In the genomic region with DNA sequence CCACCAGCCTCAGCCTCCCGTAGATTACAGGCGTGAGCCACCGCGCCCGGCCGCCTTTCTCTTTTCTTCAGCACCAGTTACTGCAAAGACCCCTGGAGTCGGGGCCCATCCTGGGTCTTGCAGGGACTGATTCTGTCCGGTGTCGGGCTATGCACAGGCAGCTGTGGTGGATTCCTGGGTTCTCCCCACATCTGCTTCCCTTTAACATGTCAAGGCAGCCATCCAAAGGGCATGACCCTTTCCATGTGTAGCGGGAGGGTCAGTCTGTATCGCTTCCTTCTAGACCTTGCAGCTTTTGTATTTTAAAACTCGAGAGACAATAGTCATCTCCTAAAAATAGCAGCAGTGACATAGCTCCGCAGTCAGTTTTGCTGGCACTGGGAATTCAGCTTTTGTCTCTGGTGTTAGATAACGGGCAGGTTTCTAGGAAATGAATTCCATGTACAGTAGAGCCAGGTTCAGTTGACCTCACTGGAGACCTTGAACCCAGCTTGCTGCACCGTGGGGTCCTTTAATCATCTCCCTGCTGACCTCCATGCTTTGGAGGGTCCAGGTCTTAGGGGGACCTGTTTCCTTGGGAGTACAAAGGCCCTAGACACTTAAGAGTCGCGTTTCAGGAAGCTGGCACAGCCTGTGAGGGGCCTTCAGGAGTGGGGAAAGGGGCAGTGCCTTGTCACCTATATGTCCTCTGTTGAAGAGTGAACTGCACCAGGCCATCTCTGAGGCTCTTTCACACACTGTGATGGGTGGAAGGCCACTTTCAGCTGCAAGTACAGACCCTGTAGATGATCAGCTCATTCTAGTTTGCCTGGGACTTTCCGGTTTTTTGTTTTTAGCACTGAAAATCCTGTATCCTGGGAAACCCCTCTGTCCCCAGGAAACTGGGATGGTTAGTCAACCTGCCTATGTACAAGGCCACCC, we compare ENCODE assay signal across 10 cellular contexts. TPM values are rescaled to one million over a fixed set of nuclear protein-coding genes. Genes with fewer than 3 reads are reported as not detected.
DNase-seq lines count a peak whose midpoint lies in the region; ATAC-seq, FAIRE-seq and TF ChIP-seq lines count a peak whose summit lies in the region.
"Had no signal": no experiment of that assay in that cellular context is flagged by ENCODE, and none has a peak within 500 bp of the region (broad histone marks: within the 10 kb centered on the region; RNA-seq: fewer than 3 reads in every experiment).

No MANE protein-coding gene starts in this region.

- H3K27ac ChIP-seq in H1 (ENCODE audit: low read depth, low read length): no peak overlapping the region
- peak overlapping the region; percentile 2 for H3K27ac ChIP-seq in stomach smooth muscle (ENCODE audit: low read length)
- peak overlapping the region in 1 of 5 donors; percentile 29 for H3K27ac ChIP-seq in stomach

- H3K56ac ChIP-seq in H1 (replicated peaks; ENCODE audit: insufficient read length, low read depth, low read length): no peak overlapping the region

- H3K4me1 Mint-ChIP-seq in T-helper 1 cell treated with Interleukin-12 subunit alpha and Interleukin-12 subunit beta and Interleukin-4 antibody, amounts not matched to agents 30 μg/mL and 1 μg/mL, for 36 hours (ENCODE audit: low read depth): peaks cover 36% of the 10 kb centered on the region
- peaks cover 23% of the 10 kb centered on the region for H3K4me1 Mint-ChIP-seq in nephron progenitor cell

- no peak overlapping the region for H3K9ac ChIP-seq in H1 (replicated peaks in 1 of 4; ENCODE audit: extremely low read depth in 1 of 4, low read depth in 3 of 4, low read length in 3 of 4)
- no peak overlapping the region for H3K9ac ChIP-seq in stomach smooth muscle (ENCODE audit: low read length in 2 of 2)

- H4K20me1 ChIP-seq in H1 (replicated peaks in 1 of 2; ENCODE audit: control insufficient read depth in 1 of 2, insufficient read depth in 2 of 2, low read length in 2 of 2): no peaks in the 10 kb centered on the region

- intact Hi-C loops in stomach (cut with DNase I; ENCODE audit: low total_unique reads): no loop called here

- peak overlapping the region; percentile 23 for H3K27ac Mint-ChIP-seq in T-helper 1 cell treated with Interleukin-12 subunit alpha and Interleukin-12 subunit beta and Interleukin-4 antibody, amounts not matched to agents 30 μg/mL and 1 μg/mL, for 36 hours
- no peak overlapping the region for H3K27ac Mint-ChIP-seq in nephron progenitor cell

- FAIRE-seq in H1 (lab: Jason Lieb, UNC): no peak
- FAIRE-seq: A204.1 had no signal

- TF ChIP-seq POLR2A in H1 (IDR thresholded peaks at IDR 0.05; ENCODE audit: control extremely low read depth in 1 of 2, low read depth in 2 of 2, low read length in 2 of 2) (no peak), stomach (IDR thresholded peaks at IDR 0.05) (no peak)

- no peak overlapping the region for H2AFZ ChIP-seq in H1 (ENCODE audit: low read length)

- H3K23ac ChIP-seq in H1 (ENCODE audit: insufficient read length): no peak overlapping the region

- no peak overlapping the region for H3K4ac ChIP-seq in H1 (replicated peaks; ENCODE audit: insufficient read length, low read depth, low read length)

- H3K36me3 Mint-ChIP-seq in T-helper 1 cell treated with Interleukin-12 subunit alpha and Interleukin-12 subunit beta and Interleukin-4 antibody, amounts not matched to agents 30 μg/mL and 1 μg/mL, for 36 hours (ENCODE audit: low read depth): no peaks in the 10 kb centered on the region
- H3K36me3 Mint-ChIP-seq in nephron progenitor cell (ENCODE audit: low read depth): no peaks in the 10 kb centered on the region

- H3K4me3 ChIP-seq in H1 (ENCODE audit: extremely low read depth in 1 of 4, insufficient read depth in 2 of 4, low read depth in 3 of 4, low read length in 4 of 4) (no peak overlapping the region), stomach smooth muscle (ENCODE audit: low read length in 2 of 2) (no peak overlapping the region), stomach (no peak overlapping the region)

- no peaks in the 10 kb centered on the region for H3K23me2 ChIP-seq in H1 (ENCODE audit: low read depth, low read length)

- no peak overlapping the region for H4K91ac ChIP-seq in H1 (replicated peaks; ENCODE audit: insufficient read length, low read length)

- H3K4me1 ChIP-seq in H1 (replicated peaks in 1 of 4; ENCODE audit: control insufficient read depth in 3 of 4, insufficient read depth in 4 of 4, low read length in 3 of 4) (peaks cover 0 to 5% (median 3%) of the 10 kb centered on the region in 4 experiments; a peak in 4 of 7 replicates), stomach smooth muscle (ENCODE audit: control insufficient read depth, insufficient read depth, low read length) (peaks cover 8% of the 10 kb centered on the region), stomach (peaks cover 0 to 22% (median 5%) of the 10 kb centered on the region in 4 donors)

- TF ChIP-seq CTCF in H1 (IDR thresholded peaks at IDR 0.05; ENCODE audit: control extremely low read depth in 1 of 3, insufficient read depth in 1 of 3, low read depth in 1 of 3, low read length in 3 of 3) (no peak), nephron progenitor cell (IDR thresholded peaks at IDR 0.05) (no peak), stomach (IDR thresholded peaks at IDR 0.05) (no peak)

- DNase-seq in T-helper 1 cell: no peak
- DNase-seq in H1 (ENCODE audit: low read depth in 1 of 2, low spot score in 2 of 2): no peak
- no peak for DNase-seq in nephron progenitor cell
- DNase-seq in NCI-H2227 (lab: John Stamatoyannopoulos, UW; ENCODE audit: unreplicated experiment): no peak
- no peak for DNase-seq in stomach
- DNase-seq: activated naive CD4-positive, alpha-beta T cell treated with Interleukin-2 at 50 U/mL for 16 hours had no signal

- peak overlapping the region; percentile 60; the same call in 1 of the 2 replicates for H3K18ac ChIP-seq in H1 (ENCODE audit: extremely low read depth, low read length)

- H2BK5ac ChIP-seq in H1 (ENCODE audit: low read depth, low read length): no peak overlapping the region; the same call in 1 of the 2 replicates

- no peak for TF ChIP-seq RAD21 in H1 (IDR thresholded peaks at IDR 0.05 in 1 of 2, conservative IDR thresholded peaks at IDR 0.05 in 1 of 2; ENCODE audit: low read depth in 2 of 2, low read length in 2 of 2)

- H3K27me3 ChIP-seq in H1 (replicated peaks in 1 of 4; ENCODE audit: control insufficient read depth in 3 of 4, extremely low read depth in 1 of 4, insufficient read depth in 3 of 4, low read length in 3 of 4): no peaks in the 10 kb centered on the region
- no peaks in the 10 kb centered on the region for H3K27me3 ChIP-seq in stomach smooth muscle (ENCODE audit: control insufficient read depth in 1 of 2, insufficient read depth in 2 of 2, low read length in 2 of 2)
- no peaks in the 10 kb centered on the region for H3K27me3 ChIP-seq in stomach

- peak; percentile 45 for ATAC-seq in HG03196 (IDR thresholded peaks at IDR 0.05; ENCODE audit: unreplicated experiment)

- TF ChIP-seq EP300 in H1 (IDR thresholded peaks at IDR 0.05; ENCODE audit: borderline replicate concordance in 1 of 2, low read depth in 2 of 2, low read length in 2 of 2) (no peak), stomach (IDR thresholded peaks at IDR 0.05) (no peak)

- peak overlapping the region; percentile 60; the same call in 1 of the 2 replicates for H2BK12ac ChIP-seq in H1 (ENCODE audit: low read depth, low read length)

- CTCF ChIA-PET in H1 (lab: Charles Lee; ENCODE audit: partially characterized antibody): interaction anchor here (0.7 to 3.8 kb wide), 16 partner anchors 7 to 124 kb away, joined by 3 to 31 read pairs (median 5); no protein-coding TSS in a partner anchor

- H4K5ac ChIP-seq in H1 (ENCODE audit: insufficient read length, low read depth, low read length): no peak overlapping the region

- no peak overlapping the region for H2BK120ac ChIP-seq in H1 (replicated peaks; ENCODE audit: low read depth, low read length)

- no peaks in the 10 kb centered on the region; a peak in 1 of 4 replicates for H3K79me2 ChIP-seq in H1 (ENCODE audit: control insufficient read depth in 1 of 2, insufficient read depth in 2 of 2, low read length in 2 of 2)

- WGBS in H1 (ENCODE audit: extremely low coverage in 1 of 2, insufficient coverage in 1 of 2, insufficient read length in 1 of 2, insufficient replicate concordance in 2 of 2, low coverage in 1 of 2, low lambda C conversion rate in 2 of 2, missing lambda C conversion rate in 1 of 2), 2 experiments: 74% methylated on average over 17 of the region's 18 CpGs; no CpG with 5 or more reads in 1 of the 2 experiments
- 60 to 73% (median 70%) methylated on average over 16 to 18 of the region's 18 CpGs for WGBS in stomach, 5 donors

- 0 out of 2 replicates have a peak overlapping the region, but pooled peaks have one; percentile 32 for H2BK20ac ChIP-seq in H1 (ENCODE audit: low read length)

- POLR2A ChIA-PET in H1 (lab: Charles Lee; ENCODE audit: partially characterized antibody): interaction anchor here (1.2 kb wide), 1 partner anchor 44 kb away, joined by 4 read pairs; no protein-coding TSS in a partner anchor

- no peaks in the 10 kb centered on the region; the same call in none of the 2 replicates for H3K79me1 ChIP-seq in H1 (ENCODE audit: low read depth, low read length)

- H2AK5ac ChIP-seq in H1 (ENCODE audit: low read depth, low read length): peak overlapping the region; percentile 53; the same call in 1 of the 2 replicates

- H3K4me3 Mint-ChIP-seq in T-helper 1 cell treated with Interleukin-12 subunit alpha and Interleukin-12 subunit beta and Interleukin-4 antibody, amounts not matched to agents 30 μg/mL and 1 μg/mL, for 36 hours: no peak overlapping the region
- H3K4me3 Mint-ChIP-seq in nephron progenitor cell: no peak overlapping the region

- H3K9me3 Mint-ChIP-seq in T-helper 1 cell treated with Interleukin-12 subunit alpha and Interleukin-12 subunit beta and Interleukin-4 antibody, amounts not matched to agents 30 μg/mL and 1 μg/mL, for 36 hours: no peaks in the 10 kb centered on the region
- H3K9me3 Mint-ChIP-seq in nephron progenitor cell: no peaks in the 10 kb centered on the region

- no peaks in the 10 kb centered on the region for H3K9me3 ChIP-seq in H1 (ENCODE audit: insufficient read depth in 2 of 2, low read depth in 1 of 2, low read length in 1 of 2)
- no peaks in the 10 kb centered on the region for H3K9me3 ChIP-seq in stomach smooth muscle (ENCODE audit: control insufficient read depth in 2 of 2, low read length in 2 of 2)
- H3K9me3 ChIP-seq in stomach: no peaks in the 10 kb centered on the region

- no peak overlapping the region; a peak in 1 of 4 replicates for H3K4me2 ChIP-seq in H1 (ENCODE audit: insufficient read depth in 1 of 2, low read depth in 2 of 2, low read length in 2 of 2)

- H3K14ac ChIP-seq in H1 (ENCODE audit: insufficient read length): no peak overlapping the region

- H4K8ac ChIP-seq in H1 (ENCODE audit: extremely low read depth, insufficient read depth, low read length): no peak overlapping the region

- no peaks in the 10 kb centered on the region for H3K27me3 Mint-ChIP-seq in T-helper 1 cell treated with Interleukin-12 subunit alpha and Interleukin-12 subunit beta and Interleukin-4 antibody, amounts not matched to agents 30 μg/mL and 1 μg/mL, for 36 hours (ENCODE audit: low read depth)
- H3K27me3 Mint-ChIP-seq in nephron progenitor cell (ENCODE audit: low read depth, poor library complexity): peaks cover 7% of the 10 kb centered on the region

- H3K36me3 ChIP-seq in H1 (ENCODE audit: control insufficient read depth in 2 of 4, insufficient read depth in 4 of 4, low read length in 3 of 4): no peaks in the 10 kb centered on the region
- no peaks in the 10 kb centered on the region for H3K36me3 ChIP-seq in stomach smooth muscle (ENCODE audit: control insufficient read depth in 2 of 2, insufficient read depth in 2 of 2, low read length in 2 of 2)
- H3K36me3 ChIP-seq in stomach: no peaks in the 10 kb centered on the region

- H2BK15ac ChIP-seq in H1 (ENCODE audit: low read length): peak overlapping the region; percentile 46; the same call in 1 of the 2 replicates

RNA-seq across cellular contexts. Expression of a gene that starts 13.8 kb away (rescaled TPM):
- total RNA-seq in H1 (2021; fragmentation: NEBNext Ultra II Directional; extraction: Animal tissue kit (Norgen Biotek cat#: 25700)): 20.5 and 20.6 TPM in 2 replicates
- 6.9 and 7.1 TPM in 2 replicates for polyA plus RNA-seq in H1 (2011; rRNA removed)
- 5.4 TPM for polyA plus RNA-seq in H1 (2011; cell fraction: cytosol; rRNA removed)
- 10.9 TPM for polyA plus RNA-seq in H1 (2011; cell fraction: nucleus; rRNA removed)
- 8.6 to 11.9 TPM (median 11.1 TPM) in 4 replicates for polyA plus RNA-seq in H1 (2012, experiment 1 of 2)
- polyA plus RNA-seq in H1 (2012, experiment 2 of 2): 2.7 TPM
- 6.4 TPM for polyA plus RNA-seq in H1 (2013, experiment 1 of 2)
- polyA plus RNA-seq in H1 (2013, experiment 2 of 2): 6.4 TPM
- polyA minus RNA-seq in H1 (2011; rRNA and poly(A)+ RNA removed): 25.2 and 26.2 TPM in 2 replicates
- polyA minus RNA-seq in H1 (2011; cell fraction: cytosol; rRNA and poly(A)+ RNA removed): 16.0 TPM
- 15.9 TPM for polyA minus RNA-seq in H1 (2011; cell fraction: nucleus; rRNA and poly(A)+ RNA removed)
- 1 to 10 TPM in 4 of 5 donors, under 1 TPM in 1; 0.45 to 6.4 (median 2.8) TPM for total RNA-seq in stomach
- 1 to 10 TPM in 1 of 3 donors, under 1 TPM in 2; 0.50 to 2.1 (median 0.58) TPM for polyA plus RNA-seq in stomach
